ENCODE assay signal across 25 cellular contexts in genomic region chr6:169323221-169323620, GRCh38.
"Had no signal": no experiment of that assay in that cellular context is flagged by ENCODE, and none has a peak within 500 bp of the region (broad histone marks: within the 10 kb centered on the region; RNA-seq: fewer than 3 reads in every experiment).

No MANE protein-coding gene starts in this region.

- H3K27ac ChIP-seq: brain microvascular endothelial cell, cardiac muscle cell, SJSA1 had no signal

- H3K27me3 ChIP-seq: brain microvascular endothelial cell, cardiac muscle cell, SJSA1 had no signal

- H3K4me3 ChIP-seq: cardiac muscle cell, SJSA1 had no signal

- DNase-seq: activated B cell treated with CpG ODN at 0.5 μM for 24 hours; activated CD4-positive, alpha-beta memory T cell treated with anti-CD3 and anti-CD28 coated beads, Interleukin-2, amount 10 ng/mL, durations not matched to agents 7 days and 5 days; activated CD4-positive, alpha-beta T cell treated with anti-CD3 and anti-CD28 coated beads for 1 hour; activated CD4-positive, alpha-beta T cell treated with anti-CD3 and anti-CD28 coated beads, Interleukin-2, amount 10 ng/mL, durations not matched to agents 7 days and 5 days; activated gamma-delta T cell treated with Interleukin-2 at 50 U/mL for 16 hours; activated naive CD4-positive, alpha-beta T cell treated with anti-CD3 and anti-CD28 coated beads, Interleukin-2, amount 10 ng/mL, durations not matched to agents 7 days and 5 days; activated naive CD8-positive, alpha-beta T cell treated with anti-CD3 and anti-CD28 coated beads for 36 hours; activated T-cell treated with anti-CD3 and anti-CD28 coated beads, Interleukin-2, amount 50 U/mL, for 72 hours; brain microvascular endothelial cell; cerebellar nuclear complex; KG1; NCI-H1048; NCI-H1417; NCI-H1930; NCI-H2107; NCI-H2171 treated with DMSO at 0.1 percent for 48 hours; NCI-H226; NCI-H526 treated with DMSO at 0.1 percent for 48 hours; NCI-H82; PC-3; SHP77; T-helper 17 cell; T-helper 9 cell had no signal

- ATAC-seq: activated T-cell treated with anti-CD3 and anti-CD28 coated beads, Interleukin-2, amount 50 U/mL, for 72 hours; PC-3; T-helper 17 cell had no signal

- H3K9me3 ChIP-seq: SJSA1 had no signal

- H3K36me3 ChIP-seq: brain microvascular endothelial cell, cardiac muscle cell, SJSA1 had no signal
